In the genomic region with DNA sequence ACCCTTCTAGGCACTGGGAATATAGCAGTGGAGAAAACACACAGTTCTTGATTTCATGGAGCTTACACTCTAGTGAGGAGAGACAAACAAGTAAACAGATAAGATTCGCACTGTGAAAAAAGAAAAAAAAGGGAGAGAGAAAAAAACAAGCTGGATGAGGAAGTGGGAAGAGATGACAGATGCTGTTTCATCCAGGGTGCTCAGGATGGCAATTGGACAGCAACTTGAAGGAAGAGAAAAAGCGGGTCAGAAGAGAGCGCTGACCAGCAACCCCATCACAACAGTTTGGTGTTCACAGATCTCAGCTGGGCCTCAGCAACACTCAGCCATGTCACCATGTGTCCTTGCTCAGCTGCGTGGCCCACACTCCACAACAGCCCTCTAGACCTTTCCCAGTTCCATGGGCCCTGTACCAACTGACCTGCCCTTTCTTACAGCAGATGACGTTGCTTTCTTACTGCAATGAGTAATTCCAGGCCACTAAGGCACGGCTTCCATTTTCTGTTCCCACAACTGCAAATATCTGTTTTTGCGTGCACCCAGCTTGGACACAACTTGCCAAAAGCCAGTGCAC, we compare ENCODE assay signal across 1 cellular context.
TF ChIP-seq lines count a peak whose summit lies in the region.

No MANE protein-coding gene starts in this region.

TF ChIP-seq in HEK293, 187 proteins besides CTCF, POLR2A, EP300 and RAD21 (continued from another document):
- TF ChIP-seq, protein P1, sequence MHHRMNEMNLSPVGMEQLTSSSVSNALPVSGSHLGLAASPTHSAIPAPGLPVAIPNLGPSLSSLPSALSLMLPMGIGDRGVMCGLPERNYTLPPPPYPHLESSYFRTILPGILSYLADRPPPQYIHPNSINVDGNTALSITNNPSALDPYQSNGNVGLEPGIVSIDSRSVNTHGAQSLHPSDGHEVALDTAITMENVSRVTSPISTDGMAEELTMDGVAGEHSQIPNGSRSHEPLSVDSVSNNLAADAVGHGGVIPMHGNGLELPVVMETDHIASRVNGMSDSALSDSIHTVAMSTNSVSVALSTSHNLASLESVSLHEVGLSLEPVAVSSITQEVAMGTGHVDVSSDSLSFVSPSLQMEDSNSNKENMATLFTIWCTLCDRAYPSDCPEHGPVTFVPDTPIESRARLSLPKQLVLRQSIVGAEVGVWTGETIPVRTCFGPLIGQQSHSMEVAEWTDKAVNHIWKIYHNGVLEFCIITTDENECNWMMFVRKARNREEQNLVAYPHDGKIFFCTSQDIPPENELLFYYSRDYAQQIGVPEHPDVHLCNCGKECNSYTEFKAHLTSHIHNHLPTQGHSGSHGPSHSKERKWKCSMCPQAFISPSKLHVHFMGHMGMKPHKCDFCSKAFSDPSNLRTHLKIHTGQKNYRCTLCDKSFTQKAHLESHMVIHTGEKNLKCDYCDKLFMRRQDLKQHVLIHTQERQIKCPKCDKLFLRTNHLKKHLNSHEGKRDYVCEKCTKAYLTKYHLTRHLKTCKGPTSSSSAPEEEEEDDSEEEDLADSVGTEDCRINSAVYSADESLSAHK (tag by site-specific recombination; IDR thresholded peaks at IDR 0.05): no peak
TF ChIP-seq in HEK293: peak in this region for 1.
